8 cellular contexts compared by ENCODE assay signal in genomic region chr2:85266424-85267041, GRCh38.
DNase-seq lines count a peak whose midpoint lies in the region; ATAC-seq and TF ChIP-seq lines count a peak whose summit lies in the region.

No MANE protein-coding gene starts in this region.

- no peak overlapping the region for H3K4me3 ChIP-seq in hepatocyte

- ATAC-seq in HG03175 (IDR thresholded peaks at IDR 0.05; ENCODE audit: unreplicated experiment) (peak; percentile 79), T-helper 17 cell (peak; percentile 66)

- H2AFZ ChIP-seq in hepatocyte = no peak overlapping the region

- H3K36me3 ChIP-seq in hepatocyte (replicated peaks; ENCODE audit: insufficient read depth, low read depth) = no peaks in the 10 kb centered on the region

- no peak overlapping the region for H3K4me2 ChIP-seq in hepatocyte

- no peak overlapping the region for H3K27ac ChIP-seq in hepatocyte

- peaks cover 48% of the 10 kb centered on the region for H3K27me3 Mint-ChIP-seq in T-helper 17 cell

- 64% methylated on average over 7 of the region's 7 CpGs for WGBS in hepatocyte (ENCODE audit: low lambda C conversion rate, missing lambda C conversion rate)

- DNase-seq in NCI-H748 (lab: John Stamatoyannopoulos, UW; ENCODE audit: unreplicated experiment) (peak; percentile 36), NCI-H748 treated with DMSO at 0.1 percent for 48 hours (lab: John Stamatoyannopoulos, UW) (no peak), T-helper 17 cell (peak; percentile 44 to 60 (median 55)), amniotic epithelial cell (ENCODE audit: low read depth) (peak; percentile 54), hepatocyte (ENCODE audit: low spot score) (peak; percentile 74), dedifferentiated amniotic fluid mesenchymal stem cell (ENCODE audit: extremely low spot score) (no peak)
- DNase-seq in stimulated activated CD4-positive, alpha-beta T cell treated with anti-CD3 and anti-CD28 coated beads, Interleukin-15, amount 100 ng/mL, for 48 hours (ENCODE audit: low read depth in 2 of 2) = peak; percentile 56 to 63

- no peaks in the 10 kb centered on the region for H3K27me3 ChIP-seq in hepatocyte

- H3K4me1 ChIP-seq in hepatocyte (ENCODE audit: insufficient read depth) = peaks cover 5% of the 10 kb centered on the region

- H4K20me1 ChIP-seq in hepatocyte (ENCODE audit: insufficient read depth, poor library complexity, severe bottlenecking) = peaks cover 6% of the 10 kb centered on the region

- no peaks in the 10 kb centered on the region for H3K9me2 ChIP-seq in hepatocyte (replicated peaks; ENCODE audit: insufficient read depth)

- no peak overlapping the region for H3K27ac Mint-ChIP-seq in T-helper 17 cell

- TF ChIP-seq CTCF in hepatocyte (IDR thresholded peaks at IDR 0.05; ENCODE audit: poor library complexity) = peak; percentile 71

- peaks cover 2% of the 10 kb centered on the region for H3K36me3 Mint-ChIP-seq in T-helper 17 cell (ENCODE audit: low read depth)

- peaks cover 43% of the 10 kb centered on the region for H3K79me2 ChIP-seq in hepatocyte

- no peak overlapping the region for H3K4me3 Mint-ChIP-seq in T-helper 17 cell

- peaks cover 4% of the 10 kb centered on the region for H3K4me1 Mint-ChIP-seq in T-helper 17 cell

- H3K9me3 ChIP-seq in T-helper 17 cell (ENCODE audit: control insufficient read depth, low read length, poor library complexity, severe bottlenecking) (no peaks in the 10 kb centered on the region), hepatocyte (ENCODE audit: low read depth) (no peaks in the 10 kb centered on the region)

Comparison
In these comparisons a context has a peak if more than half of its experiments do, and no peak if none do; other contexts are left out.
1. DNase-seq: peak in NCI-H748 (single experiment), T-helper 17 cell (3 of 3), amniotic epithelial cell (single experiment), hepatocyte (single experiment) and stimulated activated CD4-positive, alpha-beta T cell treated with anti-CD3 and anti-CD28 coated beads, Interleukin-15, amount 100 ng/mL, for 48 hours (2 of 2); none in NCI-H748 treated with DMSO at 0.1 percent for 48 hours (single experiment) and dedifferentiated amniotic fluid mesenchymal stem cell (single experiment).